ENCODE assay signal across 14 cellular contexts in the genomic region with DNA sequence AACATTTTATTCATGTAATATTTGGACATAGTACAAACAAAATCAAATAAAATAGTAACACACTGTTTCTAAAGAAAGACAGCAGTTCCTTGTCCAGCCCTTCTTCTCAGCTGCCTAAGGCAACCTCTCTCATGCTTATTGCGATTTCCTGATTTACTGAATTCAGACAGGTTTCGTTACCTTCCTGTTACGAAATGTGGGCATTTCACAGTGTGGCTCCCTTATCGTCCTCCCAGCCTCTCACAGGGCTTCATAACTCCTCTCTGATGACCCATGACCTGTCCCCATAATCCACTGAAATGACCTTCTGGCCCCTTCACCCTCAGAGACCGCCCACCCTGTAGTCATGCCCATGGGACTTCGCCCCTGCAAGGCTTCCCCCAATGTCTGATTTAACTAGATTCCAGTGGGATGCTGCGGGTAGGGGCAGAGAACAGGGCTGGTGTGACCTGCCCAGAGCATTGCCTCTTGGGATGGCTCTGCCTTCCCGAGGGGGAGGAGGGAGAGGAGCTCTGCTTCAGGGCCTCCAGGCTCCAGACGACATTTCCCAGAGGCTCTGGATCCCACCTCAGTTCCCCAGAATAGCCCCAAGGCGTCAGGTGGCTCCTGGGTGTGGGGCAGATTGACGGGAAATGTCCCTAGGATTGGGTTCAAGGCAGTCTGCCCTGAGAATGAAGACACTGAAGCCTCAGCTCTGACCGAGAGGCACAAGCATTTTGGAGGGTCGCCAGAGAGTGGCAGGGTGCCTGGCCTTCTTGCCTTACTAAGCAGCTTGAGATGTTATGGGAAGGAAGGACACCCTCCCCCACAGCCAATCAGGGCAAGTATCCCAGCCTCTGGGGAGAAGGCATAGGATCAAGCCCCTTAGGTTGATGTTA. TPM values are rescaled to one million over a fixed set of nuclear protein-coding genes. Genes with fewer than 3 reads are reported as not detected.
DNase-seq lines count a peak whose midpoint lies in the region; ATAC-seq and TF ChIP-seq lines count a peak whose summit lies in the region.
"Had no signal": no experiment of that assay in that cellular context is flagged by ENCODE, and none has a peak within 500 bp of the region (broad histone marks: within the 10 kb centered on the region; RNA-seq: fewer than 3 reads in every experiment).

No MANE protein-coding gene starts in this region.

- no peak overlapping the region for H3K27ac Mint-ChIP-seq in nephron progenitor cell
- H3K27ac Mint-ChIP-seq in CD8-positive, alpha-beta T cell: no peak overlapping the region
- H3K27ac Mint-ChIP-seq: B cell had no signal

- no peaks in the 10 kb centered on the region for H3K27me3 ChIP-seq in right atrium auricular region
- H3K27me3 ChIP-seq in CD8-positive, alpha-beta T cell (ENCODE audit: insufficient read depth, low read length): no peaks in the 10 kb centered on the region
- H3K27me3 ChIP-seq: cardiac muscle cell, foreskin keratinocyte had no signal

- no peaks in the 10 kb centered on the region for H3K36me3 ChIP-seq in right atrium auricular region
- no peaks in the 10 kb centered on the region for H3K36me3 ChIP-seq in CD8-positive, alpha-beta T cell (ENCODE audit: insufficient read depth, low read length)
- H3K36me3 ChIP-seq: cardiac muscle cell had no signal

- POLR2A ChIA-PET in CD8-positive, alpha-beta T cell (lab: Charles Lee): no interaction called here

- H3K9me3 ChIP-seq in right atrium auricular region: no peaks in the 10 kb centered on the region
- no peaks in the 10 kb centered on the region for H3K9me3 ChIP-seq in CD8-positive, alpha-beta T cell (ENCODE audit: low read length)

- H3K4me3 ChIP-seq in right atrium auricular region (no peak overlapping the region), cardiac fibroblast (replicated peaks in 1 of 2; ENCODE audit: low read depth in 2 of 2, low read length in 2 of 2) (no peak overlapping the region)
- no peak overlapping the region for H3K4me3 ChIP-seq in CD8-positive, alpha-beta T cell (ENCODE audit: low read depth, low read length)
- H3K4me3 ChIP-seq: cardiac muscle cell, lung had no signal

- H3K4me1 Mint-ChIP-seq in nephron progenitor cell: peaks cover 68% of the 10 kb centered on the region
- H3K4me1 Mint-ChIP-seq in CD8-positive, alpha-beta T cell (ENCODE audit: low read depth): no peaks in the 10 kb centered on the region
- no peaks in the 10 kb centered on the region for H3K4me1 Mint-ChIP-seq in activated T-cell treated with anti-CD3 and anti-CD28 coated beads, Interleukin-2, amount 50 U/mL, for 4 hours (ENCODE audit: low read depth)
- H3K4me1 Mint-ChIP-seq: B cell had no signal

- no peak overlapping the region for H3K27ac ChIP-seq in right atrium auricular region
- no peak overlapping the region for H3K27ac ChIP-seq in CD8-positive, alpha-beta T cell (ENCODE audit: low read depth, low read length)
- H3K27ac ChIP-seq: cardiac muscle cell, foreskin keratinocyte had no signal

- peaks cover 9% of the 10 kb centered on the region for H3K27me3 Mint-ChIP-seq in nephron progenitor cell (ENCODE audit: low read depth, poor library complexity)
- peaks cover 2% of the 10 kb centered on the region for H3K27me3 Mint-ChIP-seq in CD8-positive, alpha-beta T cell (ENCODE audit: low read depth)
- H3K27me3 Mint-ChIP-seq in activated T-cell treated with anti-CD3 and anti-CD28 coated beads, Interleukin-2, amount 50 U/mL, for 4 hours (ENCODE audit: low read depth): no peaks in the 10 kb centered on the region
- H3K27me3 Mint-ChIP-seq: B cell had no signal

- no peaks in the 10 kb centered on the region for H3K4me1 ChIP-seq in right atrium auricular region
- H3K4me1 ChIP-seq in CD8-positive, alpha-beta T cell (ENCODE audit: insufficient read depth, low read length): no peaks in the 10 kb centered on the region

- no peaks in the 10 kb centered on the region for H3K36me3 Mint-ChIP-seq in nephron progenitor cell (ENCODE audit: low read depth)
- no peaks in the 10 kb centered on the region for H3K36me3 Mint-ChIP-seq in CD8-positive, alpha-beta T cell
- H3K36me3 Mint-ChIP-seq in activated T-cell treated with anti-CD3 and anti-CD28 coated beads, Interleukin-2, amount 50 U/mL, for 4 hours (ENCODE audit: insufficient read depth): no peaks in the 10 kb centered on the region

- H3K4me3 Mint-ChIP-seq in nephron progenitor cell: peak overlapping the region; percentile 8
- no peak overlapping the region for H3K4me3 Mint-ChIP-seq in CD8-positive, alpha-beta T cell
- no peak overlapping the region for H3K4me3 Mint-ChIP-seq in activated T-cell treated with anti-CD3 and anti-CD28 coated beads, Interleukin-2, amount 50 U/mL, for 4 hours
- H3K4me3 Mint-ChIP-seq: B cell had no signal

- ATAC-seq in left ventricle myocardium superior (peak; percentile 45), HG03045 (IDR thresholded peaks at IDR 0.05; ENCODE audit: unreplicated experiment) (no peak), HG02623 (IDR thresholded peaks at IDR 0.05; ENCODE audit: unreplicated experiment) (no peak)
- ATAC-seq in CD8-positive, alpha-beta T cell: no peak
- no peak for ATAC-seq in activated T-cell treated with anti-CD3 and anti-CD28 coated beads, Interleukin-2, amount 50 U/mL, for 4 hours
- ATAC-seq: foreskin keratinocyte had no signal

- no peak for TF ChIP-seq CTCF in right atrium auricular region (IDR thresholded peaks at IDR 0.05)
- no peak for TF ChIP-seq CTCF in cardiac fibroblast (IDR thresholded peaks at IDR 0.05; ENCODE audit: low read depth, low read length)
- no peak for TF ChIP-seq CTCF in nephron progenitor cell (IDR thresholded peaks at IDR 0.05)
- no peak for TF ChIP-seq CTCF in CD8-positive, alpha-beta T cell (IDR thresholded peaks at IDR 0.05)

- DNase-seq in left ventricle myocardium superior (peak; percentile 55), right atrium auricular region (ENCODE audit: low spot score) (no peak), cardiac fibroblast (ENCODE audit: low read depth in 2 of 2) (peak; percentile 3 to 29), nephron progenitor cell (peak; percentile 26)
- DNase-seq in CD8-positive, alpha-beta T cell: no peak
- DNase-seq in activated T-cell treated with anti-CD3 and anti-CD28 coated beads, Interleukin-2, amount 50 U/mL, for 4 hours: no peak
- DNase-seq: NCI-H1417 treated with DMSO at 0.1 percent for 48 hours, retina had no signal

- intact Hi-C loops in left ventricle myocardium superior (cut with micrococcal nuclease): no loop called here
- intact Hi-C loops in CD8-positive, alpha-beta T cell (cut with DNase I, micrococcal nuclease): no loop called here

- no peaks in the 10 kb centered on the region for H3K9me3 Mint-ChIP-seq in nephron progenitor cell
- H3K9me3 Mint-ChIP-seq in CD8-positive, alpha-beta T cell: no peaks in the 10 kb centered on the region
- no peaks in the 10 kb centered on the region for H3K9me3 Mint-ChIP-seq in activated T-cell treated with anti-CD3 and anti-CD28 coated beads, Interleukin-2, amount 50 U/mL, for 4 hours

- CTCF ChIA-PET in CD8-positive, alpha-beta T cell (lab: Charles Lee): interaction anchor here (0.8 kb wide), 1 partner anchor 106 kb away, joined by 3 read pairs; the partner anchor contains the start of gene PADI1

RNA-seq across cellular contexts. Expression of gene PADI2, which starts 20.6 kb away (rescaled TPM):
- total RNA-seq in left ventricle myocardium superior (1.1 TPM), right atrium auricular region (under 1 TPM; 0.52 to 0.63 TPM)
- total RNA-seq in CD8-positive, alpha-beta T cell: not detected
- under 1 TPM; 0.08 to 0.14 (median 0.13) TPM for total RNA-seq in activated T-cell treated with anti-CD3 and anti-CD28 coated beads, Interleukin-2, amount 50 U/mL, for 4 hours

RNA-seq across cellular contexts. Expression of gene SDHB, which starts 44.8 kb away (rescaled TPM):
- total RNA-seq in left ventricle myocardium superior (438 TPM), right atrium auricular region (100 to 1,000 TPM; 240 to 528 TPM)
- 10 to 100 TPM; 66.2 to 71.8 TPM for total RNA-seq in CD8-positive, alpha-beta T cell
- 100 to 1,000 TPM; 159 to 179 (median 176) TPM for total RNA-seq in activated T-cell treated with anti-CD3 and anti-CD28 coated beads, Interleukin-2, amount 50 U/mL, for 4 hours

Comparison
In these comparisons a context has a peak if more than half of its experiments do, and no peak if none do; other contexts are left out.
1. DNase-seq: peak in left ventricle myocardium superior (single experiment), cardiac fibroblast (2 of 2) and nephron progenitor cell (single experiment); none in right atrium auricular region (single experiment), CD8-positive, alpha-beta T cell (0 of 7) and activated T-cell treated with anti-CD3 and anti-CD28 coated beads, Interleukin-2, amount 50 U/mL, for 4 hours (single experiment).